ENCODE assay signal across 8 cellular contexts in the genomic region with DNA sequence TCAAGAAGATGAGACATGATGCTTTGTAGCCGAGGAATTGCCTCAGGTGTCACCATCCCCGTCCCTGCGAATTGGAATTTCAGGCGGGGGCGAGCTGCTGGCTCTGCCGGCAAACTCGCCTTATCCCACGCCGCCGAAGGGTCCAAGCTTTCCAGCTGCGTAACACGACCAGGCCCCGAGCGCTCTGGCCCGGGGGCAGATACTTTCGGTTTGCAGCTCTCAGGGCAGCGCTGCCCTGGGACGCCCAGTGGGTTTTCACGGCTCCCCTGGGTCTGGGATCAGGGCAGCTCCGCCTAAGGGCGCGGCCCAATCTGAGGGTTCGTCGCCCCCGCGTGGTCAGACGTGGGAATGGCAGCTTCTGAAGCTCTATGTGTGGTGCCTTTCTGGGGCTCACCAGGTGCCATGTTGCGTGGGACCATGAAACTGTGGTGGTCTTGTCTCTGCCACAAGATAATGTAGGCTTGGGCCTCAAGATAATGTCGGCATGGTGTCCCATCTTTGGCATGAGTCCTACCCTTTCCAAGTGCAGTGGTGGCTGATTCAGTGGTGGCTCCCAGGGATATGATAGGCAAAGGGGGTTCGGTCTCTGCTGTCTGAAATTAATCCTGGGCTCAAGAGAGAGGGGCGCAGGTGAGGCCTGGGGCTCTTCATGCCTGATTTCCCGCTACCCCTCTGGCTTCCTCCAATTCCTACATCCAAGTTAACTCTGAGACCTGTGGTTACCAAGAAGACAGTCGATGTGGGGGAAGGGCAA.
DNase-seq lines count a peak whose midpoint lies in the region; ATAC-seq and TF ChIP-seq lines count a peak whose summit lies in the region.

No MANE protein-coding gene starts in this region.

- DNase-seq in GM12864 (ENCODE audit: low read depth) (peak; percentile 34), NCI-H2029 treated with DMSO at 0.1 percent for 48 hours (lab: John Stamatoyannopoulos, UW) (peak; percentile 66), T47D (ENCODE audit: low read depth in 1 of 2, low spot score in 1 of 2) (peak; percentile 86 to 88), iPS-NIHi11 (ENCODE audit: low spot score) (peak; percentile 92)

- H3K4me3 ChIP-seq in GM12864 (ENCODE audit: low read depth, low read length), result peak overlapping the region; percentile 5; the same call in 1 of the 2 replicates
- peak overlapping the region; percentile 32 to 55 (median 48) for H3K4me3 ChIP-seq in skin epidermis

- ATAC-seq in HG02852 (IDR thresholded peaks at IDR 0.05; ENCODE audit: unreplicated experiment) (peak; percentile 82), HG03520 (IDR thresholded peaks at IDR 0.05; ENCODE audit: unreplicated experiment) (no peak)

- TF ChIP-seq CTCF in GM12864 (IDR thresholded peaks at IDR 0.05; ENCODE audit: low read depth, low read length, missing control alignments) (peak; percentile 95), VCaP (conservative IDR thresholded peaks at IDR 0.05) (peak; percentile 98)

- H3K27ac ChIP-seq in VCaP (peak overlapping the region; percentile 67), skin epidermis (peak overlapping the region in 17 of 21 experiments; percentile 23 to 83 (median 66))

- in situ Hi-C loops in T47D (cut with HindIII; ENCODE audit: low pct_unique_long_range_greater_than_20kb, low sequenced_read_pairs), result no loop called here

Comparison
In these comparisons a context has a peak if more than half of its experiments do, and no peak if none do; other contexts are left out.
1. DNase-seq: peak in every context shown above with its lines; median percentile 92 in iPS-NIHi11; 87 in T47D; 66 in NCI-H2029 treated with DMSO at 0.1 percent for 48 hours; 34 in GM12864.